Comparison of ENCODE assay signal across 28 cellular contexts in genomic region chr2:4151521-4151920, GRCh38.
"Had no signal": no experiment of that assay in that cellular context is flagged by ENCODE, and none has a peak within 500 bp of the region (broad histone marks: within the 10 kb centered on the region; RNA-seq: fewer than 3 reads in every experiment).

No MANE protein-coding gene starts in this region.

- H3K27me3 Mint-ChIP-seq: activated B cell treated with CpG ODN at 0.5 μM for 24 hours; activated CD8-positive, alpha-beta T cell treated with anti-CD3 and anti-CD28 coated beads for 36 hours; activated T-helper 17 cell treated with anti-CD3 and anti-CD28 coated beads, Interleukin-2, amount 50 U/mL, for 72 hours; T-cell had no signal

- ATAC-seq: activated CD4-positive, CD25-positive, alpha-beta regulatory T cell treated with anti-CD3 and anti-CD28 coated beads, Interleukin-2, amount 50 U/mL, for 24 hours; activated CD8-positive, alpha-beta T cell treated with anti-CD3 and anti-CD28 coated beads for 36 hours; activated T-cell treated with anti-CD3 and anti-CD28 coated beads, Interleukin-2, amount 50 U/mL, for 4 hours; activated T-helper 17 cell treated with anti-CD3 and anti-CD28 coated beads, Interleukin-2, amount 50 U/mL, for 72 hours; body of pancreas; T-cell had no signal

- H3K36me3 ChIP-seq: colonic mucosa, WERI-Rb-1 had no signal

- H3K4me3 ChIP-seq: body of pancreas, colonic mucosa had no signal

- DNase-seq: activated B cell treated with CpG ODN at 0.5 μM for 24 hours; activated CD4-positive, alpha-beta T cell treated with anti-CD3 and anti-CD28 coated beads for 48 hours; activated CD4-positive, alpha-beta T cell treated with anti-CD3 and anti-CD28 coated beads, Interleukin-2, amount 50 U/mL, for 1 hour; activated CD4-positive, alpha-beta T cell treated with anti-CD3 and anti-CD28 coated beads, Interleukin-2, amount 50 U/mL, for 48 hours; activated CD8-positive, alpha-beta memory T cell treated with anti-CD3 and anti-CD28 coated beads for 24 hours; activated CD8-positive, alpha-beta T cell treated with anti-CD3 and anti-CD28 coated beads for 36 hours; activated effector memory CD4-positive, alpha-beta T cell treated with Interleukin-2 at 50 U/mL for 16 hours; activated gamma-delta T cell treated with Interleukin-2 at 50 U/mL for 16 hours; activated naive CD4-positive, alpha-beta T cell treated with anti-CD3 and anti-CD28 coated beads, Interleukin-2, amount 50 U/mL, for 16 hours; activated naive CD4-positive, alpha-beta T cell treated with Interleukin-2 at 50 U/mL for 16 hours; activated T-cell treated with anti-CD3 and anti-CD28 coated beads, Interleukin-2, amount 50 U/mL, for 4 hours; amniotic stem cell; anterior cingulate cortex; body of pancreas; caudate nucleus; cerebellar nuclear complex; colonic mucosa; effector CD8-positive, alpha-beta T cell; foreskin fibroblast; head of caudate nucleus; T-cell; T-helper 9 cell; WERI-Rb-1 had no signal

- H3K4me3 Mint-ChIP-seq: activated B cell treated with CpG ODN at 0.5 μM for 24 hours; activated CD8-positive, alpha-beta T cell treated with anti-CD3 and anti-CD28 coated beads for 36 hours; activated naive CD8-positive, alpha-beta T cell; activated T-cell treated with anti-CD3 and anti-CD28 coated beads, Interleukin-2, amount 50 U/mL, for 4 hours; activated T-helper 17 cell treated with anti-CD3 and anti-CD28 coated beads, Interleukin-2, amount 50 U/mL, for 72 hours; T-cell; T-helper 1 cell treated with Interleukin-12 subunit alpha and Interleukin-12 subunit beta and Interleukin-4 antibody, amounts not matched to agents 30 μg/mL and 1 μg/mL, for 36 hours had no signal

- H3K27ac ChIP-seq: body of pancreas, colonic mucosa, epithelial cell of prostate, WERI-Rb-1 had no signal

- H3K4me1 ChIP-seq: body of pancreas, colonic mucosa had no signal

- H3K36me3 Mint-ChIP-seq: activated naive CD8-positive, alpha-beta T cell; T-cell had no signal

- H3K9me3 ChIP-seq: body of pancreas, colonic mucosa had no signal

- H3K4me1 Mint-ChIP-seq: activated B cell treated with CpG ODN at 0.5 μM for 24 hours; activated T-helper 17 cell treated with anti-CD3 and anti-CD28 coated beads, Interleukin-2, amount 50 U/mL, for 72 hours; T-cell had no signal

- H3K27ac Mint-ChIP-seq: activated B cell treated with CpG ODN at 0.5 μM for 24 hours; activated CD8-positive, alpha-beta T cell treated with anti-CD3 and anti-CD28 coated beads for 36 hours; activated naive CD8-positive, alpha-beta T cell; activated T-helper 17 cell treated with anti-CD3 and anti-CD28 coated beads, Interleukin-2, amount 50 U/mL, for 72 hours; T-cell; T-helper 1 cell treated with Interleukin-12 subunit alpha and Interleukin-12 subunit beta and Interleukin-4 antibody, amounts not matched to agents 30 μg/mL and 1 μg/mL, for 36 hours had no signal

- H3K27me3 ChIP-seq: body of pancreas, colonic mucosa had no signal
